12 cellular contexts compared by ENCODE assay signal in the genomic region with DNA sequence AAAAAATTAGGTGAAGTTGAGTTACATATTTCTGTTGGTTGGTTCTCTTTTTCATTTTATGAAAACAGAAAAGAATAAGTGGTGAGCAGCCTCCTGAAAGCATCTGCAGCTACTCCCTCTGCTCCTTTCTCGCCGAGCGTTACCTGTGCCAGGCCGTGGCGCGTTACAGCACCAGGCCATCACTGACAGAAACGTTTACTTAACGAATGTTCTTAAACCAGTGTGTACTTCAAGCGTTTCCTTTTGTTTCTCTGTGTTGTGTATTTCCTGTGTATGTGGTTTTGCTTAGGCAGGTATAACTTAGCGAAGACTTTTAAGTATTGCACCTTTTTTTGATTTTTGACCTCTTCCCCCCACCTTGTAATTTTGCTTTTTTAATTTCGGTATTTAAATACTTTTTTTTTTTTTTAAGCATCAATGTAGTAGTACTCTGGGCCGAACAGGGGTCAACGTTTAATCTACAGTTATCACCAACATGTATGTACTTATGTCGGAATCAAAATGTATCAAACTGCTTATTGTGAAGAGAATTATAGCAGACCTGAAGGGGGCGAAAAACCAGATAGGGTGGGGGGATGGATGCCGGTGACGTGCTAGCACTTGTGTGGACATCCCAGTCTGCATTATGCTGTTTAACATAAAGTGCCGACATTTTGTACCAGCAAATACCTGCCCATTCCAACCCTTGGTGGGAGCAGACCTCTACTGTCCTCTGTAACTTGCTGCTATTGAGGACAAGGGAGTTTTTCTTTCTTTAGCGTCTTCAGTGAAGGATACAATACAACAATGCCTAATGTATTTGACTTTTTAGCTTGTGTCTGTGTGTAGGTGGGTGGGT. TPM values are rescaled to one million over a fixed set of nuclear protein-coding genes. Genes with fewer than 3 reads are reported as not detected.
DNase-seq lines count a peak whose midpoint lies in the region; ATAC-seq and TF ChIP-seq lines count a peak whose summit lies in the region.
"Had no signal": no experiment of that assay in that cellular context is flagged by ENCODE, and none has a peak within 500 bp of the region (broad histone marks: within the 10 kb centered on the region; RNA-seq: fewer than 3 reads in every experiment).

No MANE protein-coding gene starts in this region.

- H3K36me3 Mint-ChIP-seq in CD4-positive, CD25-positive, alpha-beta regulatory T cell: peaks cover 43% of the 10 kb centered on the region
- peaks cover 34% of the 10 kb centered on the region for H3K36me3 Mint-ChIP-seq in WTC11
- peaks cover 78% of the 10 kb centered on the region for H3K36me3 Mint-ChIP-seq in activated naive CD4-positive, alpha-beta T cell treated with anti-CD3 and anti-CD28 coated beads, Interleukin-2, amount 10 ng/mL, durations not matched to agents 7 days and 5 days
- peaks cover 0 to 39% (median 28%) of the 10 kb centered on the region in 3 donors for H3K36me3 Mint-ChIP-seq in naive thymus-derived CD8-positive, alpha-beta T cell

- peaks cover 0 to 2% (median 0%) of the 10 kb centered on the region in 7 donors for H3K9me3 Mint-ChIP-seq in CD4-positive, CD25-positive, alpha-beta regulatory T cell
- no peaks in the 10 kb centered on the region for H3K9me3 Mint-ChIP-seq in WTC11
- no peaks in the 10 kb centered on the region for H3K9me3 Mint-ChIP-seq in activated naive CD4-positive, alpha-beta T cell treated with anti-CD3 and anti-CD28 coated beads, Interleukin-2, amount 10 ng/mL, durations not matched to agents 7 days and 5 days
- H3K9me3 Mint-ChIP-seq in naive thymus-derived CD8-positive, alpha-beta T cell: no peaks in the 10 kb centered on the region

- peak overlapping the region; percentile 61 to 94 (median 82) for H3K4me3 Mint-ChIP-seq in CD4-positive, CD25-positive, alpha-beta regulatory T cell
- H3K4me3 Mint-ChIP-seq in WTC11: no peak overlapping the region
- H3K4me3 Mint-ChIP-seq in activated naive CD4-positive, alpha-beta T cell treated with anti-CD3 and anti-CD28 coated beads, Interleukin-2, amount 10 ng/mL, durations not matched to agents 7 days and 5 days: peak overlapping the region; percentile 62
- H3K4me3 Mint-ChIP-seq in naive thymus-derived CD8-positive, alpha-beta T cell: peak overlapping the region; percentile 65 to 92 (median 78)

- H3K9me3 ChIP-seq in CD4-positive, CD25-positive, alpha-beta regulatory T cell (ENCODE audit: control insufficient read depth in 2 of 2, low read length in 2 of 2): no peaks in the 10 kb centered on the region
- H3K9me3 ChIP-seq: suprapubic skin had no signal

- peak overlapping the region; percentile 82 for H3K27ac ChIP-seq in CD4-positive, CD25-positive, alpha-beta regulatory T cell (ENCODE audit: insufficient read depth, low read length, poor library complexity, severe bottlenecking)
- H3K27ac ChIP-seq: epithelial cell of prostate had no signal

- intact Hi-C loops in Right ventricle myocardium superior (cut with DNase I): no loop called here

- no peak for TF ChIP-seq CTCF in WTC11 (IDR thresholded peaks at IDR 0.05)

- H3K4me1 Mint-ChIP-seq in CD4-positive, CD25-positive, alpha-beta regulatory T cell: peaks cover 27 to 87% (median 45%) of the 10 kb centered on the region in 4 donors
- H3K4me1 Mint-ChIP-seq in WTC11: peaks cover 52% of the 10 kb centered on the region
- H3K4me1 Mint-ChIP-seq in activated naive CD4-positive, alpha-beta T cell treated with anti-CD3 and anti-CD28 coated beads, Interleukin-2, amount 10 ng/mL, durations not matched to agents 7 days and 5 days: peaks cover 83% of the 10 kb centered on the region
- H3K4me1 Mint-ChIP-seq in naive thymus-derived CD8-positive, alpha-beta T cell: peaks cover 26 to 90% (median 83%) of the 10 kb centered on the region in 4 donors

- POLR2A ChIA-PET in WTC11 (lab: Charles Lee): interaction anchor here (0.6 kb wide), 1 partner anchor 16 kb away, joined by 4 read pairs; no protein-coding TSS in a partner anchor
- POLR2A ChIA-PET in naive thymus-derived CD8-positive, alpha-beta T cell (lab: Charles Lee): interaction anchor here (0.6 to 7.4 kb wide), 17 partner anchors 7 to 769 kb away, joined by 3 to 189 read pairs (median 5); a partner anchor contains a TSS

- CTCF ChIA-PET in WTC11 (lab: Charles Lee): interaction anchor here (1.2 kb wide), 1 partner anchor 23 kb away, joined by 6 read pairs; no protein-coding TSS in a partner anchor
- CTCF ChIA-PET in activated naive CD4-positive, alpha-beta T cell treated with anti-CD3 and anti-CD28 coated beads, Interleukin-2, amount 10 ng/mL, durations not matched to agents 7 days and 5 days (lab: Charles Lee): interaction anchor here (0.8 to 1.1 kb wide), 3 partner anchors 9 to 25 kb away, joined by 3 to 4 read pairs (median 3); no protein-coding TSS in a partner anchor

- DNase-seq in CD4-positive, CD25-positive, alpha-beta regulatory T cell: peak; percentile 9 to 85 (median 82)
- no peak for DNase-seq in WTC11 (ENCODE audit: low spot score)
- DNase-seq in activated naive CD4-positive, alpha-beta T cell treated with anti-CD3 and anti-CD28 coated beads, Interleukin-2, amount 10 ng/mL, durations not matched to agents 7 days and 5 days: peak; percentile 75
- DNase-seq in naive thymus-derived CD8-positive, alpha-beta T cell: peak; percentile 34 to 87 (median 74)
- no peak for DNase-seq in Right ventricle myocardium superior
- no peak for DNase-seq in DMS79 (lab: John Stamatoyannopoulos, UW)
- DNase-seq: NCI-H1436 treated with DMSO at 0.1 percent for 48 hours, T1000 had no signal

- H3K4me3 ChIP-seq in CD4-positive, CD25-positive, alpha-beta regulatory T cell (ENCODE audit: low read depth, low read length): peak overlapping the region; percentile 70
- H3K4me3 ChIP-seq: suprapubic skin had no signal

- peaks cover 35% of the 10 kb centered on the region for H3K36me3 ChIP-seq in CD4-positive, CD25-positive, alpha-beta regulatory T cell (ENCODE audit: control insufficient read depth, insufficient read depth, low read length)

- H3K27ac Mint-ChIP-seq in CD4-positive, CD25-positive, alpha-beta regulatory T cell: peak overlapping the region; percentile 92 to 97 (median 94)
- H3K27ac Mint-ChIP-seq in WTC11: peak overlapping the region; percentile 60
- H3K27ac Mint-ChIP-seq in activated naive CD4-positive, alpha-beta T cell treated with anti-CD3 and anti-CD28 coated beads, Interleukin-2, amount 10 ng/mL, durations not matched to agents 7 days and 5 days: peak overlapping the region; percentile 99
- H3K27ac Mint-ChIP-seq in naive thymus-derived CD8-positive, alpha-beta T cell: peak overlapping the region; percentile 92 to 99 (median 98)

- ATAC-seq in CD4-positive, CD25-positive, alpha-beta regulatory T cell (ENCODE audit: low read depth in 2 of 2): peak; percentile 79 to 83
- ATAC-seq in WTC11 (no peak), Right ventricle myocardium superior (ENCODE audit: poor library complexity) (no peak), HG03565 (IDR thresholded peaks at IDR 0.05; ENCODE audit: unreplicated experiment) (no peak), GM19395 (IDR thresholded peaks at IDR 0.05; ENCODE audit: unreplicated experiment) (no peak)
- ATAC-seq in naive thymus-derived CD8-positive, alpha-beta T cell: peak; percentile 68 to 86

- H3K4me1 ChIP-seq in CD4-positive, CD25-positive, alpha-beta regulatory T cell (ENCODE audit: control insufficient read depth, insufficient read depth, low read length, poor library complexity, severe bottlenecking): peaks cover 59% of the 10 kb centered on the region

- no peaks in the 10 kb centered on the region for H3K27me3 Mint-ChIP-seq in CD4-positive, CD25-positive, alpha-beta regulatory T cell
- H3K27me3 Mint-ChIP-seq in WTC11 (ENCODE audit: low read depth): no peaks in the 10 kb centered on the region
- H3K27me3 Mint-ChIP-seq in activated naive CD4-positive, alpha-beta T cell treated with anti-CD3 and anti-CD28 coated beads, Interleukin-2, amount 10 ng/mL, durations not matched to agents 7 days and 5 days: no peaks in the 10 kb centered on the region
- no peaks in the 10 kb centered on the region for H3K27me3 Mint-ChIP-seq in naive thymus-derived CD8-positive, alpha-beta T cell

- no peaks in the 10 kb centered on the region for H3K27me3 ChIP-seq in CD4-positive, CD25-positive, alpha-beta regulatory T cell (ENCODE audit: control insufficient read depth, insufficient read depth, low read length)
- H3K27me3 ChIP-seq: suprapubic skin had no signal

TF ChIP-seq in WTC11, 78 proteins besides CTCF, POLR2A, EP300 and RAD21 (continues in another document):
- TF ChIP-seq, protein P1, sequence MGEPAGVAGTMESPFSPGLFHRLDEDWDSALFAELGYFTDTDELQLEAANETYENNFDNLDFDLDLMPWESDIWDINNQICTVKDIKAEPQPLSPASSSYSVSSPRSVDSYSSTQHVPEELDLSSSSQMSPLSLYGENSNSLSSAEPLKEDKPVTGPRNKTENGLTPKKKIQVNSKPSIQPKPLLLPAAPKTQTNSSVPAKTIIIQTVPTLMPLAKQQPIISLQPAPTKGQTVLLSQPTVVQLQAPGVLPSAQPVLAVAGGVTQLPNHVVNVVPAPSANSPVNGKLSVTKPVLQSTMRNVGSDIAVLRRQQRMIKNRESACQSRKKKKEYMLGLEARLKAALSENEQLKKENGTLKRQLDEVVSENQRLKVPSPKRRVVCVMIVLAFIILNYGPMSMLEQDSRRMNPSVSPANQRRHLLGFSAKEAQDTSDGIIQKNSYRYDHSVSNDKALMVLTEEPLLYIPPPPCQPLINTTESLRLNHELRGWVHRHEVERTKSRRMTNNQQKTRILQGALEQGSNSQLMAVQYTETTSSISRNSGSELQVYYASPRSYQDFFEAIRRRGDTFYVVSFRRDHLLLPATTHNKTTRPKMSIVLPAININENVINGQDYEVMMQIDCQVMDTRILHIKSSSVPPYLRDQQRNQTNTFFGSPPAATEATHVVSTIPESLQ (CRISPR knock-in tag; IDR thresholded peaks at IDR 0.05): no peak
- TF ChIP-seq MYBL2 (CRISPR knock-in tag; IDR thresholded peaks at IDR 0.05) (no peak), CREB1 (CRISPR knock-in tag; IDR thresholded peaks at IDR 0.05) (no peak), ESRRA (CRISPR knock-in tag; IDR thresholded peaks at IDR 0.05; ENCODE audit: borderline replicate concordance) (no peak)

RNA-seq across cellular contexts. Expression of a gene that starts 21.6 kb away (rescaled TPM):
- 66.5 TPM for total RNA-seq in CD4-positive, CD25-positive, alpha-beta regulatory T cell
- polyA plus RNA-seq in CD4-positive, CD25-positive, alpha-beta regulatory T cell: 100 to 1,000 TPM; 122 to 134 (median 130) TPM
- 133 to 154 TPM (median 136 TPM) in 3 replicates for total RNA-seq in WTC11 (2021)
- 10 to 100 TPM; 63.2 to 65.6 TPM for total RNA-seq in naive thymus-derived CD8-positive, alpha-beta T cell
- 100 to 1,000 TPM in 1 of 3 donors, 10 to 100 TPM in 2; 97.0 to 130 (median 100.0) TPM for polyA plus RNA-seq in naive thymus-derived CD8-positive, alpha-beta T cell
- 52.0 TPM for total RNA-seq in Right ventricle myocardium superior

RNA-seq across cellular contexts. Expression of a gene that starts 45.7 kb away (rescaled TPM):
- total RNA-seq in CD4-positive, CD25-positive, alpha-beta regulatory T cell: 83.3 TPM
- polyA plus RNA-seq in CD4-positive, CD25-positive, alpha-beta regulatory T cell: 10 to 100 TPM; 26.8 to 35.6 (median 31.1) TPM
- total RNA-seq in WTC11 (2021): 81.8 to 96.9 TPM (median 93.0 TPM) in 3 replicates
- 100 to 1,000 TPM; 117 to 118 TPM for total RNA-seq in naive thymus-derived CD8-positive, alpha-beta T cell
- polyA plus RNA-seq in naive thymus-derived CD8-positive, alpha-beta T cell: 10 to 100 TPM; 53.3 to 63.3 (median 62.0) TPM
- total RNA-seq in Right ventricle myocardium superior: 33.6 TPM

Comparison
In these comparisons a context has a peak if more than half of its experiments do, and no peak if none do; other contexts are left out.
1. ATAC-seq: peak in CD4-positive, CD25-positive, alpha-beta regulatory T cell (2 of 2) and naive thymus-derived CD8-positive, alpha-beta T cell (2 of 2); none in WTC11 (single experiment), Right ventricle myocardium superior (single experiment), HG03565 (single experiment) and GM19395 (single experiment).
2. DNase-seq: peak in CD4-positive, CD25-positive, alpha-beta regulatory T cell (3 of 3), activated naive CD4-positive, alpha-beta T cell treated with anti-CD3 and anti-CD28 coated beads, Interleukin-2, amount 10 ng/mL, durations not matched to agents 7 days and 5 days (single experiment) and naive thymus-derived CD8-positive, alpha-beta T cell (10 of 10); none in WTC11 (single experiment), Right ventricle myocardium superior (single experiment) and DMS79 (single experiment).
3. Peak in every context shown above with its lines, with median percentiles within 50 percentile points of each other: H3K27ac Mint-ChIP-seq.